ENCODE assay signal across 1 cellular context in the genomic region with DNA sequence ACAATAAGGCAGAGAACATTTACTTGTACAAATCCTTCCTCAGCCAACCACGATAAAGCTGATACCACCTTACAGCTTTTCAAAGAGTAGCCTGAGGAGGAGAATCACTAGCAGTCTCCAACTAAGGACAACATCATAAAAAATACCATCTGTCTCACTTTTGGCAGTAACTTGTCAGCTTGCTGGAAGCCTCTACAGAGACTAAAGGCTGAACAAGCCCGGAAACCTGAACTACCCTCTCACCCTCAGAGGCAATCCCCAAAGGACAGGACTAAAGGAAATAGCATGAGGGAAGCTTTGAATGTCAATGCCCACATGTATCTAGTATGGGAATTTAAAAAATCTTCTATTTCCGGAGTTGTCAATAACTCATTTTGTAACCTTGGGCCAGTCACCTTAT.
A peak's percentile ranks its signal among the peaks of the same experiment; 100 is the strongest.
TF ChIP-seq lines count a peak whose summit lies in the region.

No MANE protein-coding gene starts in this region.

TF ChIP-seq in GM12878, 131 proteins besides CTCF, POLR2A, EP300 and RAD21:
- peak; percentile 53 for TF ChIP-seq MEF2B (IDR thresholded peaks at IDR 0.05; ENCODE audit: partially characterized antibody, poor library complexity, severe bottlenecking)
- TF ChIP-seq CBX5 (IDR thresholded peaks at IDR 0.05; ENCODE audit: low read depth) = no peak
